Comparison of ENCODE assay signal across 28 cellular contexts in the genomic region with DNA sequence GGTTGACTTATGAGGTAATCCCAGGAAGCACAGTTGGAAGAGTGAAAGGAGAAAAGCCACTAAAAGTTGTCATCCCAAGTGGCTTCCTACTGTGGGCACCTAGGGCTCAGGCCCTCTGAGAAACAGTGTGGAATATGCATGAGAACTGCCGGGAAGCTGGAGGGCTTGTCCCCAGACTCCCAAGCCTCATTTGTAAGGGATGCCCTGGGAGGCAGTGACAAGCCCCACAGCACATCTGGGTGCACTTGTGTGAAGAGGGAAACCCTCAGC.
"Had no signal": no experiment of that assay in that cellular context is flagged by ENCODE, and none has a peak within 500 bp of the region (broad histone marks: within the 10 kb centered on the region; RNA-seq: fewer than 3 reads in every experiment).

No MANE protein-coding gene starts in this region.

- H3K36me3 ChIP-seq: MG63 had no signal

- H3K4me3 ChIP-seq: MG63 had no signal

- H3K9me3 ChIP-seq: MG63 had no signal

- DNase-seq: Karpas-422, MM.1S, NCI-H1048, NCI-H1092, NCI-H1092 treated with DMSO at 0.1 percent for 48 hours, NCI-H1105, NCI-H1417 treated with DMSO at 0.1 percent for 48 hours, NCI-H1436, NCI-H1436 treated with DMSO at 0.1 percent for 48 hours, NCI-H146, NCI-H187, NCI-H187 treated with DMSO at 0.1 percent for 48 hours, NCI-H1930, NCI-H2029, NCI-H2029 treated with DMSO at 0.1 percent for 48 hours, NCI-H2081, NCI-H2081 treated with DMSO at 0.1 percent for 48 hours, NCI-H2107, NCI-H2171, NCI-H2227 treated with DMSO at 0.1 percent for 48 hours, NCI-H226, NCI-H446, NCI-H446 treated with DMSO at 0.1 percent for 48 hours, NCI-H510A, NCI-H510A treated with DMSO at 0.1 percent for 48 hours, NCI-H524 treated with DMSO at 0.1 percent for 48 hours, NCI-H526 had no signal
